Comparison of ENCODE assay signal across 8 cellular contexts in the genomic region with DNA sequence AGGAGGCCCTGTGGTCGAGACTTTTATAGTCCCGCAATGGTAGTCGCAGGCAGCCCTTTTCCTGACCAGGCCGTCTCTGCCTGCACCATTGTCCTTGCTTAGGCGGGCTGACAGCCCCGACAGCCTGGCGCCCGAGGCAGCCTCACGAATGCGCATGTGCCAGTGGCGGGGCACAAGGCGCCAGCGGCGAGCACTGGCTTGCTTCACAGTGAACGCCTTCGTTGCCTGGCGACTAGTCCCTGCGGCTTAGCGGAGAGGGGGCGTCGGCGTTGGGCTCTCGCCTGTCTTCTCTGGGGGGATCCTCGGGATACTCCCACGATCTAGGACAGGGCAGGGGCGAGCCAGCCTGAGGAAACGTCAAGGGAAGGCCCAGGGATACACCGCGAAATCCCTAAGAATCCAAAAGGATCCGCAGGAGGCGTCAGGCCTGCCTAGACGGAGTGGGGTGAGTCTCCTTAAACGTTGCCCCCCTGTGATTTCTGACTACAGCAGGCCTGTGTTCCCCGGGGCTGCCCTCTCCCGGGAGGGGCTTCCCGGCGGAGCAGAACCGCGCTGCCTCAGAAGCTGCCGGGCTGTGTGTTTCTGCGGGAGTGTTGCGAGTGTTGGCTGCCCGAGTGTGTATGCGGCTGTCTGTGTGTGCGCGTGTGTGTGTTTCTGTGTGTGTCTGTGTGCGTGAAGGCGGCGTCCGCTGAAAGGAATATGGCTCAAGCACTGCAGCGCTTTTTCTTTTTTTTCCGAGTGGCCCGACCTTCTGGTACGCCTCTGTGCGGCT. TPM values are rescaled to one million over a fixed set of nuclear protein-coding genes. Genes with fewer than 3 reads are reported as not detected.
A peak's percentile ranks its signal among the peaks of the same experiment; 100 is the strongest.
DNase-seq lines count a peak whose midpoint lies in the region; ATAC-seq and TF ChIP-seq lines count a peak whose summit lies in the region.

No MANE protein-coding gene starts in this region.

- no peak overlapping the region for H3K27ac ChIP-seq in ovary
- no peak overlapping the region for H3K27ac ChIP-seq in WERI-Rb-1

- TF ChIP-seq CTCF in GM13976 (IDR thresholded peaks at IDR 0.05; ENCODE audit: borderline replicate concordance, control extremely low read depth, extremely low read depth, insufficient read depth, missing control alignments) (no peak), ovary (IDR thresholded peaks at IDR 0.05) (no peak), WERI-Rb-1 (IDR thresholded peaks at IDR 0.05; ENCODE audit: low read depth, low read length) (no peak)

- no peak for TF ChIP-seq POLR2A in ovary (IDR thresholded peaks at IDR 0.05)

- peaks cover 3 to 9% of the 10 kb centered on the region in 2 donors for H3K36me3 Mint-ChIP-seq in activated T-cell treated with anti-CD3 and anti-CD28 coated beads, Interleukin-2, amount 50 U/mL, for 72 hours (ENCODE audit: insufficient read depth in 2 of 2)

- peaks cover 75% of the 10 kb centered on the region for H3K27me3 Mint-ChIP-seq in activated T-cell treated with anti-CD3 and anti-CD28 coated beads, Interleukin-2, amount 50 U/mL, for 72 hours (ENCODE audit: low read depth)

- peak overlapping the region; percentile 31 for H3K4me3 ChIP-seq in ovary
- H3K4me3 ChIP-seq in WERI-Rb-1 (ENCODE audit: low read depth, low read length) = no peak overlapping the region

- in situ Hi-C loops in GM13976 (cut with MboI; ENCODE audit: low sequenced_read_pairs, unreplicated experiment) = no loop called here

- peak; percentile 44 to 64 for ATAC-seq in activated T-cell treated with anti-CD3 and anti-CD28 coated beads, Interleukin-2, amount 50 U/mL, for 72 hours (replicated peaks in 1 of 2)
- ATAC-seq in GM21390 (IDR thresholded peaks at IDR 0.05; ENCODE audit: unreplicated experiment) = no peak

- no peak for TF ChIP-seq EP300 in ovary (IDR thresholded peaks at IDR 0.05)

- intact Hi-C loops in ovary (cut with DNase I) = no loop called here

- H3K4me1 ChIP-seq in ovary (ENCODE audit: insufficient read depth) = no peaks in the 10 kb centered on the region

- no peak overlapping the region for H3K27ac Mint-ChIP-seq in activated T-cell treated with anti-CD3 and anti-CD28 coated beads, Interleukin-2, amount 50 U/mL, for 72 hours

- H3K27me3 ChIP-seq in ovary = no peaks in the 10 kb centered on the region
- H3K27me3 ChIP-seq in WERI-Rb-1 (ENCODE audit: insufficient read depth, low read depth, severe bottlenecking) = no peaks in the 10 kb centered on the region

- H3K4me3 Mint-ChIP-seq in activated T-cell treated with anti-CD3 and anti-CD28 coated beads, Interleukin-2, amount 50 U/mL, for 72 hours = peak overlapping the region; percentile 78 to 79

- 7 to 19% (median 8%) methylated on average over 52 to 55 of the region's 55 CpGs for WGBS in ovary, 3 donors

- peaks cover 15% of the 10 kb centered on the region for H3K4me1 Mint-ChIP-seq in activated T-cell treated with anti-CD3 and anti-CD28 coated beads, Interleukin-2, amount 50 U/mL, for 72 hours (ENCODE audit: low read depth)

- H3K9me3 Mint-ChIP-seq in activated T-cell treated with anti-CD3 and anti-CD28 coated beads, Interleukin-2, amount 50 U/mL, for 72 hours = peaks cover 4 to 6% of the 10 kb centered on the region in 2 donors

- no peaks in the 10 kb centered on the region for H3K36me3 ChIP-seq in ovary
- H3K36me3 ChIP-seq in WERI-Rb-1 = no peaks in the 10 kb centered on the region

- H3K9me3 ChIP-seq in ovary (no peaks in the 10 kb centered on the region), WERI-Rb-1 (ENCODE audit: severe bottlenecking) (peaks cover 39% of the 10 kb centered on the region)

- DNase-seq in GM13976 (ENCODE audit: low spot score) = peak; percentile 28
- DNase-seq in activated T-cell treated with anti-CD3 and anti-CD28 coated beads, Interleukin-2, amount 50 U/mL, for 72 hours = peak; percentile 34 to 48
- peak; percentile 50 for DNase-seq in germinal center (ENCODE audit: low spot score)
- peak; percentile 47 to 78 (median 66) for DNase-seq in ovary
- no peak for DNase-seq in WERI-Rb-1
- DNase-seq in NCI-H187 treated with DMSO at 0.1 percent for 48 hours (lab: John Stamatoyannopoulos, UW) = no peak
- DNase-seq in SKM-1 treated with dmso at 0.1 percent for 144 hours (lab: John Stamatoyannopoulos, UW; ENCODE audit: unreplicated experiment) = no peak

RNA-seq across cellular contexts. Expression of a gene that starts 20.5 kb away (rescaled TPM):
- 10 to 100 TPM; 15.0 to 19.2 TPM for total RNA-seq in activated T-cell treated with anti-CD3 and anti-CD28 coated beads, Interleukin-2, amount 50 U/mL, for 72 hours
- total RNA-seq in ovary = 10 to 100 TPM in 1 of 7 donors, 1 to 10 TPM in 6; 4.4 to 13.0 (median 7.3) TPM
- polyA plus RNA-seq in ovary = 1 to 10 TPM; 4.8 to 5.2 TPM

Comparison
In these comparisons a context has a peak if more than half of its experiments do, and no peak if none do; other contexts are left out.
1. DNase-seq: peak in GM13976 (single experiment), activated T-cell treated with anti-CD3 and anti-CD28 coated beads, Interleukin-2, amount 50 U/mL, for 72 hours (2 of 2), germinal center (single experiment) and ovary (5 of 5); none in WERI-Rb-1 (single experiment), NCI-H187 treated with DMSO at 0.1 percent for 48 hours (single experiment) and SKM-1 treated with dmso at 0.1 percent for 144 hours (single experiment).